In genomic region chr3:98564282-98565005, GRCh38 we compare ENCODE assay signal across 10 cellular contexts. TPM values are rescaled to one million over a fixed set of nuclear protein-coding genes. Genes with fewer than 3 reads are reported as not detected.
DNase-seq lines count a peak whose midpoint lies in the region; ATAC-seq and TF ChIP-seq lines count a peak whose summit lies in the region.
"Had no signal": no experiment of that assay in that cellular context is flagged by ENCODE, and none has a peak within 500 bp of the region (broad histone marks: within the 10 kb centered on the region; RNA-seq: fewer than 3 reads in every experiment).

No MANE protein-coding gene starts in this region.

- no peak overlapping the region for H3K27ac ChIP-seq in right atrium auricular region
- H3K27ac ChIP-seq: parathyroid adenoma had no signal

- no peaks in the 10 kb centered on the region for H3K9me3 Mint-ChIP-seq in effector memory CD8-positive, alpha-beta T cell

- no peaks in the 10 kb centered on the region for H4K20me1 ChIP-seq in Loucy (ENCODE audit: insufficient read depth, low read length, poor library complexity, severe bottlenecking)

- H3K79me2 ChIP-seq in Loucy (ENCODE audit: insufficient read depth, low read length) = no peaks in the 10 kb centered on the region
- H3K79me2 ChIP-seq: parathyroid adenoma had no signal

- TF ChIP-seq CTCF in Loucy (conservative IDR thresholded peaks at IDR 0.05; ENCODE audit: low read length) (no peak), right atrium auricular region (IDR thresholded peaks at IDR 0.05) (no peak)

- H3F3A ChIP-seq in Loucy (ENCODE audit: low read depth) = no peaks in the 10 kb centered on the region

- H3K4me3 ChIP-seq in Loucy (ENCODE audit: low read length, poor library complexity, severe bottlenecking) (peak overlapping the region; percentile 41), right atrium auricular region (no peak overlapping the region)

- peaks cover 26% of the 10 kb centered on the region for H3K36me3 Mint-ChIP-seq in effector memory CD8-positive, alpha-beta T cell (ENCODE audit: insufficient read depth)

- H3K27me3 ChIP-seq in Loucy (ENCODE audit: insufficient read depth, low read length, poor library complexity, severe bottlenecking) = no peaks in the 10 kb centered on the region
- no peaks in the 10 kb centered on the region for H3K27me3 ChIP-seq in right atrium auricular region

- H3K9me3 ChIP-seq in Loucy (ENCODE audit: insufficient read depth, low read depth, low read length) (no peaks in the 10 kb centered on the region), right atrium auricular region (no peaks in the 10 kb centered on the region)

- H3K9me2 ChIP-seq in Loucy (replicated peaks; ENCODE audit: low read depth, low read length) = no peaks in the 10 kb centered on the region

- no peak overlapping the region for H3K9ac ChIP-seq in Loucy (ENCODE audit: low read depth, low read length, poor library complexity, severe bottlenecking)
- H3K9ac ChIP-seq: parathyroid adenoma had no signal

- peak overlapping the region; percentile 99 for H3K27ac Mint-ChIP-seq in effector memory CD8-positive, alpha-beta T cell

- peaks cover 50 to 63% of the 10 kb centered on the region in 2 donors for H3K4me1 Mint-ChIP-seq in effector memory CD8-positive, alpha-beta T cell (ENCODE audit: low read depth in 2 of 2)

- DNase-seq in effector memory CD8-positive, alpha-beta T cell = peak; percentile 49 to 57 (median 51)
- no peak for DNase-seq in right atrium auricular region (ENCODE audit: low spot score)
- no peak for DNase-seq in CD1c-positive myeloid dendritic cell (ENCODE audit: extremely low spot score)
- DNase-seq in NCI-H510A (lab: John Stamatoyannopoulos, UW) = no peak
- DNase-seq: activated CD8-positive, alpha-beta memory T cell treated with anti-CD3 and anti-CD28 coated beads, Interleukin-2, amount 50 U/mL, for 48 hours had no signal

- peak overlapping the region; percentile 73 to 80 for H3K4me3 Mint-ChIP-seq in effector memory CD8-positive, alpha-beta T cell

- H3K36me3 ChIP-seq in Loucy (ENCODE audit: insufficient read depth, low read length) (no peaks in the 10 kb centered on the region), right atrium auricular region (no peaks in the 10 kb centered on the region)

- no peaks in the 10 kb centered on the region for H3K27me3 Mint-ChIP-seq in effector memory CD8-positive, alpha-beta T cell

- no peak overlapping the region for H2AFZ ChIP-seq in Loucy (ENCODE audit: low read length)
- H2AFZ ChIP-seq: parathyroid adenoma had no signal

- peak; percentile 11 for ATAC-seq in GM18502 (IDR thresholded peaks at IDR 0.05; ENCODE audit: poor library complexity, unreplicated experiment)
- peak; percentile 14 for ATAC-seq in GM21528 (IDR thresholded peaks at IDR 0.05; ENCODE audit: low FRiP score, unreplicated experiment)
- ATAC-seq in effector memory CD8-positive, alpha-beta T cell (replicated peaks) = peak; percentile 75
- no peak for ATAC-seq in GM18870 (IDR thresholded peaks at IDR 0.05; ENCODE audit: unreplicated experiment)

- peak overlapping the region; percentile 37 for H3K4me2 ChIP-seq in Loucy (ENCODE audit: low read depth, low read length, poor library complexity, severe bottlenecking)

- peaks cover 43% of the 10 kb centered on the region for H3K4me1 ChIP-seq in Loucy (ENCODE audit: insufficient read depth, low read length, poor library complexity, severe bottlenecking)
- no peaks in the 10 kb centered on the region for H3K4me1 ChIP-seq in right atrium auricular region
- H3K4me1 ChIP-seq: parathyroid adenoma had no signal

RNA-seq across cellular contexts. Expression of gene CPOX, which starts 29.0 kb away (rescaled TPM):
- 1 to 10 TPM; 7.8 to 9.1 TPM for total RNA-seq in right atrium auricular region

RNA-seq across cellular contexts. Expression of gene GPR15, which starts 32.7 kb away (rescaled TPM):
- total RNA-seq in right atrium auricular region = not detected

RNA-seq across cellular contexts. Expression of gene CLDND1, which starts 41.7 kb away (rescaled TPM):
- total RNA-seq in right atrium auricular region = 100 to 1,000 TPM; 138 to 152 TPM

Comparison
In these comparisons a context has a peak if more than half of its experiments do, and no peak if none do; other contexts are left out.
1. DNase-seq: peak in effector memory CD8-positive, alpha-beta T cell (3 of 3); none in right atrium auricular region (single experiment), CD1c-positive myeloid dendritic cell (single experiment) and NCI-H510A (single experiment).